ENCODE assay signal across 11 cellular contexts in genomic region chr1:208149776-208150514, GRCh38.
DNase-seq lines count a peak whose midpoint lies in the region; ATAC-seq and TF ChIP-seq lines count a peak whose summit lies in the region.
"Had no signal": no experiment of that assay in that cellular context is flagged by ENCODE, and none has a peak within 500 bp of the region (broad histone marks: within the 10 kb centered on the region; RNA-seq: fewer than 3 reads in every experiment).

No MANE protein-coding gene starts in this region.

- ATAC-seq in right lobe of liver, result peak; percentile 94 to 98 (median 96)
- peak in 1 of 2 donors; percentile 34 for ATAC-seq in upper lobe of left lung (ENCODE audit: low FRiP score in 2 of 2)
- no peak for ATAC-seq in GM21360 (IDR thresholded peaks at IDR 0.05; ENCODE audit: unreplicated experiment)
- ATAC-seq: stimulated activated effector memory CD8-positive, alpha-beta T cell treated with anti-CD3 and anti-CD28 coated beads, Interleukin-12 subunit alpha, Interleukin-12 subunit beta, amount 100 ng/mL, for 72 hours had no signal

- TF ChIP-seq POLR2A in right lobe of liver (IDR thresholded peaks at IDR 0.05) (no peak), upper lobe of left lung (IDR thresholded peaks at IDR 0.05) (no peak)

- intact Hi-C loops in right lobe of liver (cut with DNase I), result no loop called here

- no peaks in the 10 kb centered on the region for H3K36me3 ChIP-seq in right lobe of liver
- peaks cover 0 to 6% (median 0%) of the 10 kb centered on the region in 4 donors for H3K36me3 ChIP-seq in upper lobe of left lung

- DNase-seq in NCI-H82 (lab: John Stamatoyannopoulos, UW) (peak; percentile 20), NCI-H82 treated with DMSO at 0.1 percent for 48 hours (lab: John Stamatoyannopoulos, UW; ENCODE audit: unreplicated experiment) (no peak), choroid plexus epithelial cell (ENCODE audit: low read depth) (peak; percentile 65), right lobe of liver (peak; percentile 49 to 68 (median 66)), upper lobe of left lung (no peak), activated gamma-delta T cell treated with Interleukin-2 at 50 U/mL for 16 hours (no peak)
- DNase-seq in activated T-cell treated with anti-CD3 and anti-CD28 coated beads, Interleukin-2, amount 50 U/mL, for 48 hours, result no peak
- DNase-seq: activated naive CD4-positive, alpha-beta T cell treated with anti-CD3 and anti-CD28 coated beads, Interleukin-2, amount 50 U/mL, for 16 hours; stimulated activated CD4-positive, alpha-beta T cell treated with anti-CD3 and anti-CD28 coated beads, Interleukin-2, amount 100 ng/mL, for 48 hours had no signal

- TF ChIP-seq EP300 in upper lobe of left lung (IDR thresholded peaks at IDR 0.05), result no peak

- H3K27me3 ChIP-seq in right lobe of liver, result no peaks in the 10 kb centered on the region
- no peaks in the 10 kb centered on the region for H3K27me3 ChIP-seq in upper lobe of left lung

- H3K4me1 ChIP-seq in right lobe of liver (peaks cover 0 to 5% (median 0%) of the 10 kb centered on the region in 4 donors), upper lobe of left lung (peaks cover 43 to 57% (median 51%) of the 10 kb centered on the region in 4 donors)

- WGBS in right lobe of liver (ENCODE audit: insufficient coverage, low coverage, low lambda C conversion rate, missing lambda C conversion rate), result 27% methylated on average over 7 of the region's 9 CpGs
- 60 to 65% methylated on average over 9 of the region's 9 CpGs for WGBS in upper lobe of left lung, 2 donors

- H3K9me3 ChIP-seq in right lobe of liver (no peaks in the 10 kb centered on the region), upper lobe of left lung (no peaks in the 10 kb centered on the region)

- TF ChIP-seq CTCF in choroid plexus epithelial cell (conservative IDR thresholded peaks at IDR 0.05; ENCODE audit: low read depth, low read length) (no peak), right lobe of liver (IDR thresholded peaks at IDR 0.05) (peak in 1 of 4 donors; percentile 6), upper lobe of left lung (IDR thresholded peaks at IDR 0.05) (no peak)

- H3K4me3 ChIP-seq in choroid plexus epithelial cell (ENCODE audit: low read depth, low read length) (no peak overlapping the region), right lobe of liver (no peak overlapping the region), upper lobe of left lung (no peak overlapping the region)

- H3K27ac ChIP-seq in right lobe of liver, result no peak overlapping the region
- peak overlapping the region; percentile 3 to 73 (median 52) for H3K27ac ChIP-seq in upper lobe of left lung

Comparison
In these comparisons a context has a peak if more than half of its experiments do, and no peak if none do; other contexts are left out.
1. DNase-seq: peak in NCI-H82 (single experiment), choroid plexus epithelial cell (single experiment) and right lobe of liver (3 of 3); none in NCI-H82 treated with DMSO at 0.1 percent for 48 hours (single experiment), upper lobe of left lung (0 of 2), activated T-cell treated with anti-CD3 and anti-CD28 coated beads, Interleukin-2, amount 50 U/mL, for 48 hours (0 of 2) and activated gamma-delta T cell treated with Interleukin-2 at 50 U/mL for 16 hours (single experiment).
2. H3K27ac ChIP-seq: peak in upper lobe of left lung (4 of 4); none in right lobe of liver (0 of 3).